Comparison of ENCODE assay signal across 1 cellular context in the genomic region with DNA sequence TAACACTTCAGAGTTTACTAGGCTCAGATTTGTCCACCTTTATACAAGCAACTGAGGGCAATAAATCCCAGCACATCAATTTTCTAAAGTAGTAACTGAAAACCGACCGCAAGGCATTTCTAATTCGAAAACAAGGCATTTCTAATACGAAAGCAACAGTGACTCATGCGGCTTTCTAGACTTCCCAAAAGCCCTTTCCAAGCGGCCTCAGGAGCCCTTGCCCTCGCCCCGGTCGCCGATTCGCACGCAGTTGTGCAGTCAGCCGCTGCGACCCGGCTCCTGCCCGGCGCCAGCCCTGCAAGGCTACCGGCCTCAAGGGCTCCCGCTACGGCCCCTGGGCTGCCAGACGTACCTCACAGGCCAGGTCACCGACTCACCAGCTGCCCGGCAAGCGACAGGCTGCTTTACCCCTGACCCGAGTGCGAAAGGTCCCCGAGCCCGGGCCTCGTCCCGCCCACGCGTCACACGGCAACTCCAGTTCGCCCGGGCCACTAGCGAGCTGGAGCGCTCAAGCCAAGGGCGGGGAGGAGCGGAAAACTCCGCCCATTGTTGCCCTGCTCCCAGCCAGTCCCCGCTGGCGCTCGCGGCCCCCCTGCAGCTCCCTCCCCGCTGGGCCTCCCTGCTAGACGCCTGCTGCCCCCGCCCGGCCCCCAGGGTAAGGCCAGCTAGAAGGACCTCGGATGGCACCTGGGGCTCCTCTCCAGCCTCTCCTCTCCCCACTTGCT.
TF ChIP-seq lines count a peak whose summit lies in the region.

No MANE protein-coding gene starts in this region.

TF ChIP-seq in K562, 482 proteins besides CTCF, POLR2A, EP300 and RAD21 (continued from another document and continues in another):
- TF ChIP-seq, protein P1, sequence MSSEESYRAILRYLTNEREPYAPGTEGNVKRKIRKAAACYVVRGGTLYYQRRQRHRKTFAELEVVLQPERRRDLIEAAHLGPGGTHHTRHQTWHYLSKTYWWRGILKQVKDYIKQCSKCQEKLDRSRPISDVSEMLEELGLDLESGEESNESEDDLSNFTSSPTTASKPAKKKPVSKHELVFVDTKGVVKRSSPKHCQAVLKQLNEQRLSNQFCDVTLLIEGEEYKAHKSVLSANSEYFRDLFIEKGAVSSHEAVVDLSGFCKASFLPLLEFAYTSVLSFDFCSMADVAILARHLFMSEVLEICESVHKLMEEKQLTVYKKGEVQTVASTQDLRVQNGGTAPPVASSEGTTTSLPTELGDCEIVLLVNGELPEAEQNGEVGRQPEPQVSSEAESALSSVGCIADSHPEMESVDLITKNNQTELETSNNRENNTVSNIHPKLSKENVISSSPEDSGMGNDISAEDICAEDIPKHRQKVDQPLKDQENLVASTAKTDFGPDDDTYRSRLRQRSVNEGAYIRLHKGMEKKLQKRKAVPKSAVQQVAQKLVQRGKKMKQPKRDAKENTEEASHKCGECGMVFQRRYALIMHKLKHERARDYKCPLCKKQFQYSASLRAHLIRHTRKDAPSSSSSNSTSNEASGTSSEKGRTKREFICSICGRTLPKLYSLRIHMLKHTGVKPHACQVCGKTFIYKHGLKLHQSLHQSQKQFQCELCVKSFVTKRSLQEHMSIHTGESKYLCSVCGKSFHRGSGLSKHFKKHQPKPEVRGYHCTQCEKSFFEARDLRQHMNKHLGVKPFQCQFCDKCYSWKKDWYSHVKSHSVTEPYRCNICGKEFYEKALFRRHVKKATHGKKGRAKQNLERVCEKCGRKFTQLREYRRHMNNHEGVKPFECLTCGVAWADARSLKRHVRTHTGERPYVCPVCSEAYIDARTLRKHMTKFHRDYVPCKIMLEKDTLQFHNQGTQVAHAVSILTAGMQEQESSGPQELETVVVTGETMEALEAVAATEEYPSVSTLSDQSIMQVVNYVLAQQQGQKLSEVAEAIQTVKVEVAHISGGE (CRISPR knock-in tag; IDR thresholded peaks at IDR 0.05): no peak
- 0 out of 2 replicates have a peak, but pooled peaks have one; percentile 29 for TF ChIP-seq CHCHD3 (CRISPR knock-in tag; IDR thresholded peaks at IDR 0.05)
- 0 out of 2 replicates have a peak, but pooled peaks have one; percentile 22 for TF ChIP-seq MYBL2 (IDR thresholded peaks at IDR 0.05; ENCODE audit: low read depth)
- TF ChIP-seq MYBL2 (CRISPR knock-in tag; IDR thresholded peaks at IDR 0.05; ENCODE audit: borderline replicate concordance): no peak
- TF ChIP-seq GTF2E2 (tag; IDR thresholded peaks at IDR 0.05): no peak
- TF ChIP-seq SIRT6 (IDR thresholded peaks at IDR 0.05; ENCODE audit: low read depth, low read length): no peak
- peak; percentile 31; the same call in 1 of the 2 replicates for TF ChIP-seq C11orf30 (IDR thresholded peaks at IDR 0.05; ENCODE audit: low read depth)
- TF ChIP-seq WHSC1 (IDR thresholded peaks at IDR 0.05; ENCODE audit: low read length): no peak
- 0 out of 2 replicates have a peak, but pooled peaks have one; percentile 42 for TF ChIP-seq NR3C1 (CRISPR knock-in tag; IDR thresholded peaks at IDR 0.05)
- TF ChIP-seq, protein P2, sequence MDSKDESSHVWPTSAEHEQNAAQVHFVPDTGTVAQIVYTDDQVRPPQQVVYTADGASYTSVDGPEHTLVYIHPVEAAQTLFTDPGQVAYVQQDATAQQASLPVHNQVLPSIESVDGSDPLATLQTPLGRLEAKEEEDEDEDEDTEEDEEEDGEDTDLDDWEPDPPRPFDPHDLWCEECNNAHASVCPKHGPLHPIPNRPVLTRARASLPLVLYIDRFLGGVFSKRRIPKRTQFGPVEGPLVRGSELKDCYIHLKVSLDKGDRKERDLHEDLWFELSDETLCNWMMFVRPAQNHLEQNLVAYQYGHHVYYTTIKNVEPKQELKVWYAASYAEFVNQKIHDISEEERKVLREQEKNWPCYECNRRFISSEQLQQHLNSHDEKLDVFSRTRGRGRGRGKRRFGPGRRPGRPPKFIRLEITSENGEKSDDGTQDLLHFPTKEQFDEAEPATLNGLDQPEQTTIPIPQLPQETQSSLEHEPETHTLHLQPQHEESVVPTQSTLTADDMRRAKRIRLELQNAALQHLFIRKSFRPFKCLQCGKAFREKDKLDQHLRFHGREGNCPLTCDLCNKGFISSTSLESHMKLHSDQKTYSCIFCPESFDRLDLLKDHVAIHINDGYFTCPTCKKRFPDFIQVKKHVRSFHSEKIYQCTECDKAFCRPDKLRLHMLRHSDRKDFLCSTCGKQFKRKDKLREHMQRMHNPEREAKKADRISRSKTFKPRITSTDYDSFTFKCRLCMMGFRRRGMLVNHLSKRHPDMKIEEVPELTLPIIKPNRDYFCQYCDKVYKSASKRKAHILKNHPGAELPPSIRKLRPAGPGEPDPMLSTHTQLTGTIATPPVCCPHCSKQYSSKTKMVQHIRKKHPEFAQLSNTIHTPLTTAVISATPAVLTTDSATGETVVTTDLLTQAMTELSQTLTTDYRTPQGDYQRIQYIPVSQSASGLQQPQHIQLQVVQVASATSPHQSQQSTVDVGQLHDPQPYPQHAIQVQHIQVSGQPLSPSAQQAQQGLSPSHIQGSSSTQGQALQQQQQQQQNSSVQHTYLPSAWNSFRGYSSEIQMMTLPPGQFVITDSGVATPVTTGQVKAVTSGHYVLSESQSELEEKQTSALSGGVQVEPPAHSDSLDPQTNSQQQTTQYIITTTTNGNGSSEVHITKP (IDR thresholded peaks at IDR 0.05; ENCODE audit: partially characterized antibody): peak; percentile 50
- no peak for TF ChIP-seq NFATC3 (IDR thresholded peaks at IDR 0.05)
- peak; percentile 50 for TF ChIP-seq HNRNPLL (IDR thresholded peaks at IDR 0.05; ENCODE audit: low read depth, low read length, poor library complexity, severe bottlenecking)
- no peak for TF ChIP-seq PRMT5 (CRISPR knock-in tag; IDR thresholded peaks at IDR 0.05)
- TF ChIP-seq SMAD2 (IDR thresholded peaks at IDR 0.05; ENCODE audit: low read depth, low read length): no peak
- 0 out of 2 replicates have a peak, but pooled peaks have one; percentile 17 for TF ChIP-seq DMBX1 (CRISPR knock-in tag; IDR thresholded peaks at IDR 0.05; ENCODE audit: borderline replicate concordance)
- TF ChIP-seq GABPB1 (CRISPR knock-in tag; IDR thresholded peaks at IDR 0.05): peak; percentile 63
- TF ChIP-seq RFX1 (IDR thresholded peaks at IDR 0.05): peak; percentile 37; the same call in 1 of the 2 replicates
- TF ChIP-seq CHD2 (IDR thresholded peaks at IDR 0.05; ENCODE audit: low read depth, low read length): no peak
- peak; percentile 68 for TF ChIP-seq TBP (optimal IDR thresholded peaks at IDR 0.05; ENCODE audit: low read depth, low read length)
- TF ChIP-seq, protein P3, sequence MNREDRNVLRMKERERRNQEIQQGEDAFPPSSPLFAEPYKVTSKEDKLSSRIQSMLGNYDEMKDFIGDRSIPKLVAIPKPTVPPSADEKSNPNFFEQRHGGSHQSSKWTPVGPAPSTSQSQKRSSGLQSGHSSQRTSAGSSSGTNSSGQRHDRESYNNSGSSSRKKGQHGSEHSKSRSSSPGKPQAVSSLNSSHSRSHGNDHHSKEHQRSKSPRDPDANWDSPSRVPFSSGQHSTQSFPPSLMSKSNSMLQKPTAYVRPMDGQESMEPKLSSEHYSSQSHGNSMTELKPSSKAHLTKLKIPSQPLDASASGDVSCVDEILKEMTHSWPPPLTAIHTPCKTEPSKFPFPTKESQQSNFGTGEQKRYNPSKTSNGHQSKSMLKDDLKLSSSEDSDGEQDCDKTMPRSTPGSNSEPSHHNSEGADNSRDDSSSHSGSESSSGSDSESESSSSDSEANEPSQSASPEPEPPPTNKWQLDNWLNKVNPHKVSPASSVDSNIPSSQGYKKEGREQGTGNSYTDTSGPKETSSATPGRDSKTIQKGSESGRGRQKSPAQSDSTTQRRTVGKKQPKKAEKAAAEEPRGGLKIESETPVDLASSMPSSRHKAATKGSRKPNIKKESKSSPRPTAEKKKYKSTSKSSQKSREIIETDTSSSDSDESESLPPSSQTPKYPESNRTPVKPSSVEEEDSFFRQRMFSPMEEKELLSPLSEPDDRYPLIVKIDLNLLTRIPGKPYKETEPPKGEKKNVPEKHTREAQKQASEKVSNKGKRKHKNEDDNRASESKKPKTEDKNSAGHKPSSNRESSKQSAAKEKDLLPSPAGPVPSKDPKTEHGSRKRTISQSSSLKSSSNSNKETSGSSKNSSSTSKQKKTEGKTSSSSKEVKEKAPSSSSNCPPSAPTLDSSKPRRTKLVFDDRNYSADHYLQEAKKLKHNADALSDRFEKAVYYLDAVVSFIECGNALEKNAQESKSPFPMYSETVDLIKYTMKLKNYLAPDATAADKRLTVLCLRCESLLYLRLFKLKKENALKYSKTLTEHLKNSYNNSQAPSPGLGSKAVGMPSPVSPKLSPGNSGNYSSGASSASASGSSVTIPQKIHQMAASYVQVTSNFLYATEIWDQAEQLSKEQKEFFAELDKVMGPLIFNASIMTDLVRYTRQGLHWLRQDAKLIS (CRISPR knock-in tag; IDR thresholded peaks at IDR 0.05): peak; percentile 80; the same call in 1 of the 2 replicates
- peak; percentile 64 for TF ChIP-seq ARID1B (IDR thresholded peaks at IDR 0.05)
- TF ChIP-seq STAT5A (IDR thresholded peaks at IDR 0.05; ENCODE audit: borderline replicate concordance, low read length): peak; percentile 12; the same call in 1 of the 2 replicates
- TF ChIP-seq TARDBP (IDR thresholded peaks at IDR 0.05): peak; percentile 45; the same call in 1 of the 2 replicates
- TF ChIP-seq ZBTB17 (CRISPR knock-in tag; IDR thresholded peaks at IDR 0.05): peak; percentile 82
- no peak for TF ChIP-seq CAMTA2 (CRISPR knock-in tag; conservative IDR thresholded peaks at IDR 0.05)
- 0 out of 2 replicates have a peak, but pooled peaks have one; percentile 22 for TF ChIP-seq SMARCA4 (IDR thresholded peaks at IDR 0.05)
- TF ChIP-seq, protein P4, sequence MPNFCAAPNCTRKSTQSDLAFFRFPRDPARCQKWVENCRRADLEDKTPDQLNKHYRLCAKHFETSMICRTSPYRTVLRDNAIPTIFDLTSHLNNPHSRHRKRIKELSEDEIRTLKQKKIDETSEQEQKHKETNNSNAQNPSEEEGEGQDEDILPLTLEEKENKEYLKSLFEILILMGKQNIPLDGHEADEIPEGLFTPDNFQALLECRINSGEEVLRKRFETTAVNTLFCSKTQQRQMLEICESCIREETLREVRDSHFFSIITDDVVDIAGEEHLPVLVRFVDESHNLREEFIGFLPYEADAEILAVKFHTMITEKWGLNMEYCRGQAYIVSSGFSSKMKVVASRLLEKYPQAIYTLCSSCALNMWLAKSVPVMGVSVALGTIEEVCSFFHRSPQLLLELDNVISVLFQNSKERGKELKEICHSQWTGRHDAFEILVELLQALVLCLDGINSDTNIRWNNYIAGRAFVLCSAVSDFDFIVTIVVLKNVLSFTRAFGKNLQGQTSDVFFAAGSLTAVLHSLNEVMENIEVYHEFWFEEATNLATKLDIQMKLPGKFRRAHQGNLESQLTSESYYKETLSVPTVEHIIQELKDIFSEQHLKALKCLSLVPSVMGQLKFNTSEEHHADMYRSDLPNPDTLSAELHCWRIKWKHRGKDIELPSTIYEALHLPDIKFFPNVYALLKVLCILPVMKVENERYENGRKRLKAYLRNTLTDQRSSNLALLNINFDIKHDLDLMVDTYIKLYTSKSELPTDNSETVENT (CRISPR knock-in tag; IDR thresholded peaks at IDR 0.05): peak; percentile 77; the same call in 1 of the 2 replicates
- no peak for TF ChIP-seq TSC22D4 (tag; IDR thresholded peaks at IDR 0.05)
- 0 out of 2 replicates have a peak, but pooled peaks have one; percentile 24 for TF ChIP-seq TEAD4 (IDR thresholded peaks at IDR 0.05; ENCODE audit: low read length)
- no peak for TF ChIP-seq TEAD4 (CRISPR knock-in tag; IDR thresholded peaks at IDR 0.05; ENCODE audit: borderline replicate concordance)
- peak; percentile 71; the same call in 1 of the 2 replicates for TF ChIP-seq NR2C2 (CRISPR knock-in tag; IDR thresholded peaks at IDR 0.05)
- TF ChIP-seq NR2C2 (tag; IDR thresholded peaks at IDR 0.05): peak; percentile 97
- peak; percentile 93 for TF ChIP-seq KAT7 (CRISPR knock-in tag; IDR thresholded peaks at IDR 0.05; ENCODE audit: borderline replicate concordance)
- TF ChIP-seq FOXA1 (IDR thresholded peaks at IDR 0.05; ENCODE audit: borderline replicate concordance): no peak
- peak; percentile 80 for TF ChIP-seq SMAD4 (CRISPR knock-in tag; conservative IDR thresholded peaks at IDR 0.05)
- TF ChIP-seq NCOA1 (IDR thresholded peaks at IDR 0.05; ENCODE audit: low read depth): peak; percentile 40; the same call in 1 of the 2 replicates
- no peak for TF ChIP-seq ZFP1 (CRISPR knock-in tag; IDR thresholded peaks at IDR 0.05)
- TF ChIP-seq NFE2 (IDR thresholded peaks at IDR 0.05; ENCODE audit: low read depth): peak; percentile 4; the same call in 1 of the 2 replicates
- TF ChIP-seq, protein P5, sequence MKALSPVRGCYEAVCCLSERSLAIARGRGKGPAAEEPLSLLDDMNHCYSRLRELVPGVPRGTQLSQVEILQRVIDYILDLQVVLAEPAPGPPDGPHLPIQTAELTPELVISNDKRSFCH (CRISPR knock-in tag; IDR thresholded peaks at IDR 0.05): no peak
- TF ChIP-seq, protein P5 (tag; IDR thresholded peaks at IDR 0.05): peak; percentile 76; the same call in 1 of the 2 replicates
- TF ChIP-seq, protein P6, sequence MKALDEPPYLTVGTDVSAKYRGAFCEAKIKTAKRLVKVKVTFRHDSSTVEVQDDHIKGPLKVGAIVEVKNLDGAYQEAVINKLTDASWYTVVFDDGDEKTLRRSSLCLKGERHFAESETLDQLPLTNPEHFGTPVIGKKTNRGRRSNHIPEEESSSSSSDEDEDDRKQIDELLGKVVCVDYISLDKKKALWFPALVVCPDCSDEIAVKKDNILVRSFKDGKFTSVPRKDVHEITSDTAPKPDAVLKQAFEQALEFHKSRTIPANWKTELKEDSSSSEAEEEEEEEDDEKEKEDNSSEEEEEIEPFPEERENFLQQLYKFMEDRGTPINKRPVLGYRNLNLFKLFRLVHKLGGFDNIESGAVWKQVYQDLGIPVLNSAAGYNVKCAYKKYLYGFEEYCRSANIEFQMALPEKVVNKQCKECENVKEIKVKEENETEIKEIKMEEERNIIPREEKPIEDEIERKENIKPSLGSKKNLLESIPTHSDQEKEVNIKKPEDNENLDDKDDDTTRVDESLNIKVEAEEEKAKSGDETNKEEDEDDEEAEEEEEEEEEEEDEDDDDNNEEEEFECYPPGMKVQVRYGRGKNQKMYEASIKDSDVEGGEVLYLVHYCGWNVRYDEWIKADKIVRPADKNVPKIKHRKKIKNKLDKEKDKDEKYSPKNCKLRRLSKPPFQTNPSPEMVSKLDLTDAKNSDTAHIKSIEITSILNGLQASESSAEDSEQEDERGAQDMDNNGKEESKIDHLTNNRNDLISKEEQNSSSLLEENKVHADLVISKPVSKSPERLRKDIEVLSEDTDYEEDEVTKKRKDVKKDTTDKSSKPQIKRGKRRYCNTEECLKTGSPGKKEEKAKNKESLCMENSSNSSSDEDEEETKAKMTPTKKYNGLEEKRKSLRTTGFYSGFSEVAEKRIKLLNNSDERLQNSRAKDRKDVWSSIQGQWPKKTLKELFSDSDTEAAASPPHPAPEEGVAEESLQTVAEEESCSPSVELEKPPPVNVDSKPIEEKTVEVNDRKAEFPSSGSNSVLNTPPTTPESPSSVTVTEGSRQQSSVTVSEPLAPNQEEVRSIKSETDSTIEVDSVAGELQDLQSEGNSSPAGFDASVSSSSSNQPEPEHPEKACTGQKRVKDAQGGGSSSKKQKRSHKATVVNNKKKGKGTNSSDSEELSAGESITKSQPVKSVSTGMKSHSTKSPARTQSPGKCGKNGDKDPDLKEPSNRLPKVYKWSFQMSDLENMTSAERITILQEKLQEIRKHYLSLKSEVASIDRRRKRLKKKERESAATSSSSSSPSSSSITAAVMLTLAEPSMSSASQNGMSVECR (CRISPR knock-in tag; IDR thresholded peaks at IDR 0.05): peak; percentile 77
- peak; percentile 57; the same call in 1 of the 2 replicates for TF ChIP-seq HMG20B (CRISPR knock-in tag; IDR thresholded peaks at IDR 0.05)
- TF ChIP-seq TRIM28 (IDR thresholded peaks at IDR 0.05): no peak; the same call in 1 of the 2 replicates
- TF ChIP-seq KDM1A (IDR thresholded peaks at IDR 0.05): peak; percentile 91 to 96
